ENCODE assay signal across 31 cellular contexts in genomic region chr12:43637116-43637515, GRCh38.
"Had no signal": no experiment of that assay in that cellular context is flagged by ENCODE, and none has a peak within 500 bp of the region (broad histone marks: within the 10 kb centered on the region; RNA-seq: fewer than 3 reads in every experiment).

No MANE protein-coding gene starts in this region.

- H3K27ac Mint-ChIP-seq: naive thymus-derived CD8-positive, alpha-beta T cell; natural killer cell treated with Interleukin-12 subunit alpha and Interleukin-12 subunit beta and Interleukin-15 and Interleukin-18, amount 100 ng/mL, for 72 hours; nephron progenitor cell; progenitor cell of endocrine pancreas; stimulated activated memory B cell treated with anti-CD40 and anti-IgM and Interleukin-4, amounts not matched to agents 10 μg/mL and 1 μg/mL and 100 μg/mL, for 72 hours; stimulated activated naive CD8-positive, alpha-beta T cell treated with anti-CD3 and anti-CD28 coated beads, Interleukin-15, Interleukin-2, amounts not matched to agents 100 ng/mL and 50 ng/mL, for 24 hours had no signal

- H3K79me2 ChIP-seq: parathyroid adenoma had no signal

- H3K9me3 ChIP-seq: neutrophil, ovary, psoas muscle, right lobe of liver, sigmoid colon, spleen, stomach, thoracic aorta, thyroid gland, tibial nerve, upper lobe of left lung, vagina had no signal

- H2AFZ ChIP-seq: parathyroid adenoma had no signal

- ATAC-seq: naive thymus-derived CD8-positive, alpha-beta T cell; natural killer cell treated with Interleukin-12 subunit alpha and Interleukin-12 subunit beta and Interleukin-15 and Interleukin-18, amount 100 ng/mL, for 72 hours; psoas muscle; right cardiac atrium; right lobe of liver; stimulated activated memory B cell treated with anti-CD40 and anti-IgM and Interleukin-4, amounts not matched to agents 10 μg/mL and 1 μg/mL and 100 μg/mL, for 72 hours had no signal

- H3K27me3 Mint-ChIP-seq: progenitor cell of endocrine pancreas had no signal

- H3K36me3 Mint-ChIP-seq: naive thymus-derived CD8-positive, alpha-beta T cell; natural killer cell treated with Interleukin-12 subunit alpha and Interleukin-12 subunit beta and Interleukin-15 and Interleukin-18, amount 100 ng/mL, for 72 hours; stimulated activated memory B cell treated with anti-CD40 and anti-IgM and Interleukin-4, amounts not matched to agents 10 μg/mL and 1 μg/mL and 100 μg/mL, for 72 hours had no signal

- H3K4me1 Mint-ChIP-seq: naive thymus-derived CD8-positive, alpha-beta T cell; neural crest cell; stimulated activated memory B cell treated with anti-CD40 and anti-IgM and Interleukin-4, amounts not matched to agents 10 μg/mL and 1 μg/mL and 100 μg/mL, for 72 hours had no signal

- H3K36me3 ChIP-seq: neutrophil, ovary, right lobe of liver, sigmoid colon, spleen, stomach, thoracic aorta, thyroid gland, tibial nerve, upper lobe of left lung, vagina had no signal

- H3K4me1 ChIP-seq: parathyroid adenoma, psoas muscle, right lobe of liver, sigmoid colon, spleen, stomach, thyroid gland, tibial nerve, upper lobe of left lung, vagina had no signal

- DNase-seq: naive thymus-derived CD8-positive, alpha-beta T cell; nephron progenitor cell; nucleus accumbens; ovary; posterior cingulate gyrus; psoas muscle; right cardiac atrium; right lobe of liver; sigmoid colon; small intestine; spleen; stimulated activated CD4-positive, alpha-beta T cell treated with anti-CD3 and anti-CD28 coated beads, Interleukin-12 subunit alpha, Interleukin-12 subunit beta, amount 100 ng/mL, for 4 hours; stimulated activated CD4-positive, alpha-beta T cell treated with anti-CD3 and anti-CD28 coated beads, Interleukin-1b, Interleukin-23, amount 100 ng/mL, for 48 hours; stimulated activated CD4-positive, alpha-beta T cell treated with anti-CD3 and anti-CD28 coated beads, Interleukin-4, amount 100 ng/mL, for 1 hour; stimulated activated CD4-positive, alpha-beta T cell treated with anti-CD3 and anti-CD28 coated beads, Interleukin-4, amount 100 ng/mL, for 4 hours; stimulated activated CD8-positive, alpha-beta memory T cell treated with anti-CD3 and anti-CD28 coated beads, Interleukin-4, amount 100 ng/mL, for 48 hours; stimulated activated naive CD4-positive, alpha-beta T cell; stomach; thyroid gland; trophoblast cell; upper lobe of left lung had no signal

- H3K4me3 ChIP-seq: ovary, psoas muscle, right lobe of liver, sigmoid colon, spleen, stomach, thoracic aorta, thyroid gland, tibial nerve, upper lobe of left lung, vagina had no signal

- H3K4me3 Mint-ChIP-seq: naive thymus-derived CD8-positive, alpha-beta T cell; natural killer cell treated with Interleukin-12 subunit alpha and Interleukin-12 subunit beta and Interleukin-15 and Interleukin-18, amount 100 ng/mL, for 72 hours; nephron progenitor cell; neural crest cell; stimulated activated memory B cell treated with anti-CD40 and anti-IgM and Interleukin-4, amounts not matched to agents 10 μg/mL and 1 μg/mL and 100 μg/mL, for 72 hours; stimulated activated naive CD8-positive, alpha-beta T cell treated with anti-CD3 and anti-CD28 coated beads, Interleukin-15, Interleukin-2, amounts not matched to agents 100 ng/mL and 50 ng/mL, for 24 hours had no signal

- H3K27me3 ChIP-seq: neutrophil, ovary, right lobe of liver, sigmoid colon, spleen, stomach, thyroid gland, tibial nerve, upper lobe of left lung, vagina had no signal

- H3K27ac ChIP-seq: neutrophil, ovary, parathyroid adenoma, psoas muscle, right lobe of liver, sigmoid colon, spleen, stomach, thoracic aorta, thyroid gland, tibial nerve, upper lobe of left lung, vagina had no signal

- H3K9ac ChIP-seq: parathyroid adenoma had no signal
